ENCODE assay signal across 10 cellular contexts in the genomic region with DNA sequence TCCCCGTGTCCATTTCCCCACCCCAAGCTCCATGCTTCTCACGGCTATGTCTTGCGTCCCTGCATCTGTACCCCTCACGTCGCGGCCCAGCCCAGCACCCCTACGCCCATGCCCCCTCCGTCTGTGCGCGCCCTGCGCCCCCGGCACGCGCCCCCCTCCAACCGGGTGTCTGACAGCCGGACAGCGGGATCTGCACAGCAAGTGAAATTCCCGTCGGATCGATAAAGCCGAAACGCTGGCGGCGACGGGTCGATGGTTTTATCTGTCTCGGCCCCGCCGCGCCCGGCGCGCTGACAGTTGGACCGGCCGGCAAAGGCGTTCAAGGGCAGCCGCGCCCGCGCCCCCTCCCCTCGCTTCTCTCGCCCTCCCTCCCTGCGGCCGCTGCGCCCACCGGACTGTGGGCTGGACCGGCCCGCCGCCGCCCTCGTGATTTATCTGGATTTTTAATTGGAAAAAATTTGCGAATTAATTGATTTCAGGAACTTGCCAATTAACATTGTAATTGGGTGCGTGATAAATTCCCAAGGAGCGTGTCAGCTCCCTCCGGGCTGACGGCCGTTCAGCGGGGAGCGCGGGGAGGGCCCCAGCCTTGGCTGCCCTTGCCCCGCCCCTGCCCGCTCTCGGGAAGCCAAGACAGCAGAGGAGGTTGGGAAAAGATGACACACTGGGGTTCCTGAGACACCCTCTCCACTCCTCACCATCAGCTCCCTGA. TPM values are rescaled to one million over a fixed set of nuclear protein-coding genes. Genes with fewer than 3 reads are reported as not detected.
DNase-seq lines count a peak whose midpoint lies in the region; ATAC-seq and TF ChIP-seq lines count a peak whose summit lies in the region.
"Had no signal": no experiment of that assay in that cellular context is flagged by ENCODE, and none has a peak within 500 bp of the region (broad histone marks: within the 10 kb centered on the region; RNA-seq: fewer than 3 reads in every experiment).

No MANE protein-coding gene starts in this region.

- peak overlapping the region; percentile 45 to 72 (median 62) for H3K4me3 Mint-ChIP-seq in nephron
- H3K4me3 Mint-ChIP-seq in naive thymus-derived CD8-positive, alpha-beta T cell: no peak overlapping the region
- H3K4me3 Mint-ChIP-seq: effector memory CD8-positive, alpha-beta T cell had no signal

- peaks cover 35% of the 10 kb centered on the region for H3K4me1 Mint-ChIP-seq in nephron
- no peaks in the 10 kb centered on the region for H3K4me1 Mint-ChIP-seq in naive thymus-derived CD8-positive, alpha-beta T cell

- H3K9me2 ChIP-seq in PC-9 (ENCODE audit: insufficient read depth): no peaks in the 10 kb centered on the region

- H3K4me2 ChIP-seq in PC-9: no peak overlapping the region

- DNase-seq in AG04449 (ENCODE audit: low read depth, low spot score): no peak
- peak; percentile 63 for DNase-seq in RPMI7951 (ENCODE audit: low read depth)
- peak; percentile 69 for DNase-seq in fibroblast of mammary gland (ENCODE audit: low read depth)
- DNase-seq in PC-9: no peak
- no peak for DNase-seq in NCI-H1694 treated with DMSO at 0.1 percent for 48 hours (lab: John Stamatoyannopoulos, UW)
- no peak for DNase-seq in naive thymus-derived CD8-positive, alpha-beta T cell
- no peak for DNase-seq in islet precursor cell
- DNase-seq: activated CD4-positive, alpha-beta T cell treated with anti-CD3 and anti-CD28 coated beads for 1 hour; effector memory CD8-positive, alpha-beta T cell had no signal

- H3K36me3 ChIP-seq in PC-9 (ENCODE audit: low read depth): no peaks in the 10 kb centered on the region

- no peak overlapping the region for H2AFZ ChIP-seq in PC-9

- TF ChIP-seq CTCF in AG04449 (IDR thresholded peaks at IDR 0.05; ENCODE audit: insufficient read depth, low read length, missing control alignments) (no peak), fibroblast of mammary gland (conservative IDR thresholded peaks at IDR 0.05; ENCODE audit: control insufficient read depth, insufficient read depth, low read depth, low read length) (no peak), nephron (IDR thresholded peaks at IDR 0.05; ENCODE audit: unreplicated experiment in 3 of 3) (no peak), PC-9 (conservative IDR thresholded peaks at IDR 0.05) (no peak)

- no peaks in the 10 kb centered on the region for H3K9me3 Mint-ChIP-seq in nephron
- H3K9me3 Mint-ChIP-seq in naive thymus-derived CD8-positive, alpha-beta T cell: no peaks in the 10 kb centered on the region
- H3K9me3 Mint-ChIP-seq: effector memory CD8-positive, alpha-beta T cell had no signal

- no peak overlapping the region for H3K27ac Mint-ChIP-seq in nephron
- peak overlapping the region in 1 of 10 donors; percentile 32 for H3K27ac Mint-ChIP-seq in naive thymus-derived CD8-positive, alpha-beta T cell
- H3K27ac Mint-ChIP-seq: effector memory CD8-positive, alpha-beta T cell had no signal

- H3K4me1 ChIP-seq in PC-9 (replicated peaks; ENCODE audit: insufficient read depth): no peaks in the 10 kb centered on the region

- peak overlapping the region; percentile 48 for H3K4me3 ChIP-seq in AG04449 (ENCODE audit: low read depth, low read length)
- peak overlapping the region; percentile 41 for H3K4me3 ChIP-seq in fibroblast of mammary gland (ENCODE audit: control insufficient read depth, low read depth, low read length)
- H3K4me3 ChIP-seq in PC-9: no peak overlapping the region

- H3K36me3 Mint-ChIP-seq in nephron (ENCODE audit: low read depth): peaks cover 4% of the 10 kb centered on the region
- no peaks in the 10 kb centered on the region for H3K36me3 Mint-ChIP-seq in naive thymus-derived CD8-positive, alpha-beta T cell

- intact Hi-C loops in PC-9 (cut with micrococcal nuclease; ENCODE audit: unreplicated experiment): no loop called here

- CTCF ChIA-PET in AG04449 (lab: Yijun Ruan, JAX) (interaction anchor here (0.6 to 13.0 kb wide), 7 partner anchors 9 to 398 kb away, joined by 3 to 102 read pairs (median 4); no protein-coding TSS in a partner anchor), PC-9 (lab: Charles Lee) (interaction anchor here (0.7 to 0.9 kb wide), 2 partner anchors 239 to 269 kb away, joined by 3 read pairs; no protein-coding TSS in a partner anchor)

- POLR2A ChIA-PET in AG04449 (lab: Yijun Ruan, JAX) (interaction anchor here (0.8 to 2.4 kb wide), 2 partner anchors 14 to 30 kb away, joined by 3 to 14 read pairs; no protein-coding TSS in a partner anchor), PC-9 (lab: Charles Lee; ENCODE audit: unreplicated experiment) (interaction anchor here (0.5 kb wide), 1 partner anchor 100 kb away, joined by 9 read pairs; no protein-coding TSS in a partner anchor)
- POLR2A ChIA-PET in naive thymus-derived CD8-positive, alpha-beta T cell (lab: Charles Lee): interaction anchor here (0.9 to 1.3 kb wide), 2 partner anchors 14 to 19 kb away, joined by 3 read pairs; no protein-coding TSS in a partner anchor

- H3F3A ChIP-seq in PC-9 (ENCODE audit: insufficient read depth, low read depth): no peaks in the 10 kb centered on the region

- peaks cover 80% of the 10 kb centered on the region for H3K27me3 Mint-ChIP-seq in nephron (ENCODE audit: low read depth)
- H3K27me3 Mint-ChIP-seq in naive thymus-derived CD8-positive, alpha-beta T cell: peaks cover 0 to 1% (median 0%) of the 10 kb centered on the region in 5 donors

- H3K27ac ChIP-seq in PC-9: no peak overlapping the region

- H3K9me3 ChIP-seq in PC-9 (ENCODE audit: insufficient read depth, low read depth): no peaks in the 10 kb centered on the region

- no TSS peak for BruUV-seq in PC-9 (replicated peaks; lab: Mats Ljungman, UMichigan)

- H4K20me1 ChIP-seq in PC-9 (ENCODE audit: insufficient read depth): no peaks in the 10 kb centered on the region

- no peak for ATAC-seq in naive thymus-derived CD8-positive, alpha-beta T cell
- ATAC-seq: effector memory CD8-positive, alpha-beta T cell had no signal

- no peaks in the 10 kb centered on the region for H3K27me3 ChIP-seq in PC-9 (ENCODE audit: insufficient read depth, low read depth)

- H3K79me2 ChIP-seq in PC-9 (ENCODE audit: low read depth): no peaks in the 10 kb centered on the region

RNA-seq across cellular contexts. Expression of gene TMEM53, which starts 57.1 kb away (rescaled TPM):
- 13.1 and 14.9 TPM in 2 replicates for total RNA-seq in RPMI7951 (2014; rRNA removed; shearing (Covaris generic))
- total RNA-seq in PC-9 (2021): 33.2 and 36.1 TPM in 2 replicates
- total RNA-seq in naive thymus-derived CD8-positive, alpha-beta T cell: 1 to 10 TPM; 1.0 to 2.1 TPM
- polyA plus RNA-seq in naive thymus-derived CD8-positive, alpha-beta T cell: 1 to 10 TPM; 4.6 to 5.9 (median 5.5) TPM

RNA-seq across cellular contexts. Expression of gene ARMH1, which starts 57.4 kb away (rescaled TPM):
- total RNA-seq in RPMI7951 (2014; rRNA removed; shearing (Covaris generic)): 0.29 TPM in 1 of 2 replicates, not detected in the other
- 16.3 and 16.9 TPM in 2 replicates for total RNA-seq in PC-9 (2021)
- total RNA-seq in naive thymus-derived CD8-positive, alpha-beta T cell: 10 to 100 TPM; 70.4 to 79.0 TPM
- 10 to 100 TPM; 46.2 to 75.6 (median 53.2) TPM for polyA plus RNA-seq in naive thymus-derived CD8-positive, alpha-beta T cell

Comparison
In these comparisons a context has a peak if more than half of its experiments do, and no peak if none do; other contexts are left out.
1. DNase-seq: peak in RPMI7951 (single experiment) and fibroblast of mammary gland (single experiment); none in AG04449 (single experiment), PC-9 (0 of 2), NCI-H1694 treated with DMSO at 0.1 percent for 48 hours (single experiment), naive thymus-derived CD8-positive, alpha-beta T cell (0 of 10) and islet precursor cell (single experiment).
2. H3K4me3 Mint-ChIP-seq: peak in nephron (3 of 3); none in naive thymus-derived CD8-positive, alpha-beta T cell (0 of 10).
3. RNA of gene ARMH1, which starts 57.4 kb away (total RNA-seq): 70.4 to 79.0 TPM in naive thymus-derived CD8-positive, alpha-beta T cell and 16.3 to 16.9 TPM in PC-9; 0.29 TPM in RPMI7951; every median in the first group is over 10 times any median in the second.